In the genomic region with DNA sequence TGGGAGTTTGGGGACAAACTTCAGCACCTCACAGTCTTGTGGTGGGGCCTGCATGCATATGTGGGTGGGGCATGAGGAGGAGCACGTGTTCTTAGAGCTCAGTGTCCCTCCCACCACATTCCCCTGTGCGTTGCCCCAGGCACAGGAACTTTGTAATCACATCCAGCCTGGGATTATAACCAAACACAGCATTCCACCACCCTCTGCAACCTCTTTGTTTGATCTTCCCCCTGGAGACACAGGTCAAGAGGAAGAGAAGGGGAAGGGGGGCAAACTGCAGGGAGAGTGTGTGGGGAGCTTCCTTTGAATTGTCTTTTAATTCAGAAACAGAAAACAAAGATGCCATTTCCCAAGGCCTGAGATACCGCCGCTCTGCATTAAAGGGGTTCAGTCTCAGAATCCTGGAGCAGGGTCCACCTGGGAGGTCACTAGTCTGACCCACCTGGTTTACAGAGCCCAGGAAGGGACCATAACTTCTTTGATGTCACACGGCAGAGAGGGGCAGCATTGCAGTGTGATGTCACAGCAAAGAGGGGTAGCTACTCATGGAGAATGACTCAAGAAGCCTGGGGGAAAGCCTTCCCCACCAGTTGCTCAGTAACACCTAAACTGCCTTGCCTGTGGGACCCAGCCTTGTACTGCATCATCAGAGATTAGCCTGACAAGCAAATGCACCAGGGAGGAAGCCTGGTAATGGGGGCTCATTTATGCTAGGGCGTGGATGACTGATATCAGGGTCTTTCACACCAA, we compare ENCODE assay signal across 1 cellular context.
A peak's percentile ranks its signal among the peaks of the same experiment; 100 is the strongest.
TF ChIP-seq lines count a peak whose summit lies in the region.

No MANE protein-coding gene starts in this region.

TF ChIP-seq in HepG2, 621 proteins besides CTCF, POLR2A, EP300 and RAD21 (continued from another document and continues in another):
- peak; percentile 69 for TF ChIP-seq CEBPG (CRISPR knock-in tag; IDR thresholded peaks at IDR 0.05)
- TF ChIP-seq MTA3 (CRISPR knock-in tag; IDR thresholded peaks at IDR 0.05), result no peak
- TF ChIP-seq, protein P1, sequence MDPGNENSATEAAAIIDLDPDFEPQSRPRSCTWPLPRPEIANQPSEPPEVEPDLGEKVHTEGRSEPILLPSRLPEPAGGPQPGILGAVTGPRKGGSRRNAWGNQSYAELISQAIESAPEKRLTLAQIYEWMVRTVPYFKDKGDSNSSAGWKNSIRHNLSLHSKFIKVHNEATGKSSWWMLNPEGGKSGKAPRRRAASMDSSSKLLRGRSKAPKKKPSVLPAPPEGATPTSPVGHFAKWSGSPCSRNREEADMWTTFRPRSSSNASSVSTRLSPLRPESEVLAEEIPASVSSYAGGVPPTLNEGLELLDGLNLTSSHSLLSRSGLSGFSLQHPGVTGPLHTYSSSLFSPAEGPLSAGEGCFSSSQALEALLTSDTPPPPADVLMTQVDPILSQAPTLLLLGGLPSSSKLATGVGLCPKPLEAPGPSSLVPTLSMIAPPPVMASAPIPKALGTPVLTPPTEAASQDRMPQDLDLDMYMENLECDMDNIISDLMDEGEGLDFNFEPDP (CRISPR knock-in tag; conservative IDR thresholded peaks at IDR 0.05), result no peak
- no peak for TF ChIP-seq ZNF143 (CRISPR knock-in tag; IDR thresholded peaks at IDR 0.05)
- TF ChIP-seq SNRNP70 (IDR thresholded peaks at IDR 0.05; ENCODE audit: low read depth, low read length), result no peak
- no peak for TF ChIP-seq ZNF569 (CRISPR knock-in tag; IDR thresholded peaks at IDR 0.05; ENCODE audit: borderline replicate concordance)
- peak; percentile 32; the same call in 1 of the 2 replicates for TF ChIP-seq ERF (CRISPR knock-in tag; IDR thresholded peaks at IDR 0.05)
- TF ChIP-seq, protein P2, sequence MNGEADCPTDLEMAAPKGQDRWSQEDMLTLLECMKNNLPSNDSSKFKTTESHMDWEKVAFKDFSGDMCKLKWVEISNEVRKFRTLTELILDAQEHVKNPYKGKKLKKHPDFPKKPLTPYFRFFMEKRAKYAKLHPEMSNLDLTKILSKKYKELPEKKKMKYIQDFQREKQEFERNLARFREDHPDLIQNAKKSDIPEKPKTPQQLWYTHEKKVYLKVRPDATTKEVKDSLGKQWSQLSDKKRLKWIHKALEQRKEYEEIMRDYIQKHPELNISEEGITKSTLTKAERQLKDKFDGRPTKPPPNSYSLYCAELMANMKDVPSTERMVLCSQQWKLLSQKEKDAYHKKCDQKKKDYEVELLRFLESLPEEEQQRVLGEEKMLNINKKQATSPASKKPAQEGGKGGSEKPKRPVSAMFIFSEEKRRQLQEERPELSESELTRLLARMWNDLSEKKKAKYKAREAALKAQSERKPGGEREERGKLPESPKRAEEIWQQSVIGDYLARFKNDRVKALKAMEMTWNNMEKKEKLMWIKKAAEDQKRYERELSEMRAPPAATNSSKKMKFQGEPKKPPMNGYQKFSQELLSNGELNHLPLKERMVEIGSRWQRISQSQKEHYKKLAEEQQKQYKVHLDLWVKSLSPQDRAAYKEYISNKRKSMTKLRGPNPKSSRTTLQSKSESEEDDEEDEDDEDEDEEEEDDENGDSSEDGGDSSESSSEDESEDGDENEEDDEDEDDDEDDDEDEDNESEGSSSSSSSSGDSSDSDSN (CRISPR knock-in tag; IDR thresholded peaks at IDR 0.05), result peak; percentile 57; the same call in 1 of the 2 replicates
- peak; percentile 51 for TF ChIP-seq PITX1 (CRISPR knock-in tag; IDR thresholded peaks at IDR 0.05)
- TF ChIP-seq, protein P3, sequence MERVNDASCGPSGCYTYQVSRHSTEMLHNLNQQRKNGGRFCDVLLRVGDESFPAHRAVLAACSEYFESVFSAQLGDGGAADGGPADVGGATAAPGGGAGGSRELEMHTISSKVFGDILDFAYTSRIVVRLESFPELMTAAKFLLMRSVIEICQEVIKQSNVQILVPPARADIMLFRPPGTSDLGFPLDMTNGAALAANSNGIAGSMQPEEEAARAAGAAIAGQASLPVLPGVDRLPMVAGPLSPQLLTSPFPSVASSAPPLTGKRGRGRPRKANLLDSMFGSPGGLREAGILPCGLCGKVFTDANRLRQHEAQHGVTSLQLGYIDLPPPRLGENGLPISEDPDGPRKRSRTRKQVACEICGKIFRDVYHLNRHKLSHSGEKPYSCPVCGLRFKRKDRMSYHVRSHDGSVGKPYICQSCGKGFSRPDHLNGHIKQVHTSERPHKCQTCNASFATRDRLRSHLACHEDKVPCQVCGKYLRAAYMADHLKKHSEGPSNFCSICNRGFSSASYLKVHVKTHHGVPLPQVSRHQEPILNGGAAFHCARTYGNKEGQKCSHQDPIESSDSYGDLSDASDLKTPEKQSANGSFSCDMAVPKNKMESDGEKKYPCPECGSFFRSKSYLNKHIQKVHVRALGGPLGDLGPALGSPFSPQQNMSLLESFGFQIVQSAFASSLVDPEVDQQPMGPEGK (CRISPR knock-in tag; IDR thresholded peaks at IDR 0.05), result peak; percentile 97
- no peak for TF ChIP-seq MTF2 (CRISPR knock-in tag; IDR thresholded peaks at IDR 0.05; ENCODE audit: borderline replicate concordance)
- TF ChIP-seq RBAK (CRISPR knock-in tag; IDR thresholded peaks at IDR 0.05), result no peak
- TF ChIP-seq RBFOX2 (IDR thresholded peaks at IDR 0.05; ENCODE audit: low read depth, low read length), result peak; percentile 75; the same call in 1 of the 2 replicates
- TF ChIP-seq ZNF557 (CRISPR knock-in tag; IDR thresholded peaks at IDR 0.05), result no peak
- TF ChIP-seq PPARG (CRISPR knock-in tag; conservative IDR thresholded peaks at IDR 0.05), result peak; percentile 69; the same call in 1 of the 2 replicates
- no peak for TF ChIP-seq MBNL3 (CRISPR knock-in tag; conservative IDR thresholded peaks at IDR 0.05)
- TF ChIP-seq ZNF546 (CRISPR knock-in tag; conservative IDR thresholded peaks at IDR 0.05), result no peak
- TF ChIP-seq NFE2 (CRISPR knock-in tag; IDR thresholded peaks at IDR 0.05), result no peak
- TF ChIP-seq SATB2 (CRISPR knock-in tag; IDR thresholded peaks at IDR 0.05), result no peak
- TF ChIP-seq, protein P4, sequence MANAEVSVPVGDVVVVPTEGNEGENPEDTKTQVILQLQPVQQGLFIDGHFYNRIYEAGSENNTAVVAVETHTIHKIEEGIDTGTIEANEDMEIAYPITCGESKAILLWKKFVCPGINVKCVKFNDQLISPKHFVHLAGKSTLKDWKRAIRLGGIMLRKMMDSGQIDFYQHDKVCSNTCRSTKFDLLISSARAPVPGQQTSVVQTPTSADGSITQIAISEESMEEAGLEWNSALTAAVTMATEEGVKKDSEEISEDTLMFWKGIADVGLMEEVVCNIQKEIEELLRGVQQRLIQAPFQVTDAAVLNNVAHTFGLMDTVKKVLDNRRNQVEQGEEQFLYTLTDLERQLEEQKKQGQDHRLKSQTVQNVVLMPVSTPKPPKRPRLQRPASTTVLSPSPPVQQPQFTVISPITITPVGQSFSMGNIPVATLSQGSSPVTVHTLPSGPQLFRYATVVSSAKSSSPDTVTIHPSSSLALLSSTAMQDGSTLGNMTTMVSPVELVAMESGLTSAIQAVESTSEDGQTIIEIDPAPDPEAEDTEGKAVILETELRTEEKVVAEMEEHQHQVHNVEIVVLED (CRISPR knock-in tag; IDR thresholded peaks at IDR 0.05; ENCODE audit: borderline replicate concordance), result no peak; the same call in 1 of the 2 replicates
- TF ChIP-seq ZNF234 (CRISPR knock-in tag; conservative IDR thresholded peaks at IDR 0.05), result no peak
- TF ChIP-seq LCORL (IDR thresholded peaks at IDR 0.05), result no peak
- peak; percentile 89 for TF ChIP-seq LCORL (CRISPR knock-in tag; IDR thresholded peaks at IDR 0.05)
- TF ChIP-seq RFXANK (CRISPR knock-in tag; IDR thresholded peaks at IDR 0.05), result no peak
- no peak for TF ChIP-seq ZFP41 (CRISPR knock-in tag; IDR thresholded peaks at IDR 0.05; ENCODE audit: borderline replicate concordance)
- no peak for TF ChIP-seq RBM39 (IDR thresholded peaks at IDR 0.05; ENCODE audit: low read depth, low read length, poor library complexity, severe bottlenecking)
- no peak for TF ChIP-seq ATAD3A (CRISPR knock-in tag; IDR thresholded peaks at IDR 0.05)
- no peak for TF ChIP-seq EZH2 (conservative IDR thresholded peaks at IDR 0.05; ENCODE audit: low read depth, low read length)
- no peak for TF ChIP-seq SYNCRIP (IDR thresholded peaks at IDR 0.05; ENCODE audit: insufficient read depth, low read depth, low read length)
- TF ChIP-seq PRPF4 (IDR thresholded peaks at IDR 0.05; ENCODE audit: low read depth, low read length, poor library complexity, severe bottlenecking), result no peak
- no peak for TF ChIP-seq REXO4 (CRISPR knock-in tag; IDR thresholded peaks at IDR 0.05; ENCODE audit: borderline replicate concordance)
- 0 out of 2 replicates have a peak, but pooled peaks have one; percentile 52 for TF ChIP-seq PHF8 (CRISPR knock-in tag; IDR thresholded peaks at IDR 0.05)
- TF ChIP-seq ZFAT (CRISPR knock-in tag; conservative IDR thresholded peaks at IDR 0.05), result no peak
- no peak for TF ChIP-seq ZNF367 (CRISPR knock-in tag; IDR thresholded peaks at IDR 0.05; ENCODE audit: borderline replicate concordance)
- no peak for TF ChIP-seq MTF1 (CRISPR knock-in tag; IDR thresholded peaks at IDR 0.05)
- peak; percentile 19; the same call in 1 of the 2 replicates for TF ChIP-seq KDM4B (CRISPR knock-in tag; IDR thresholded peaks at IDR 0.05)
- 0 out of 2 replicates have a peak, but pooled peaks have one; percentile 38 for TF ChIP-seq ONECUT2 (CRISPR knock-in tag; IDR thresholded peaks at IDR 0.05)
- TF ChIP-seq ZNF350 (CRISPR knock-in tag; IDR thresholded peaks at IDR 0.05; ENCODE audit: borderline replicate concordance, low read depth), result peak; percentile 54
- no peak for TF ChIP-seq ZBTB1 (CRISPR knock-in tag; IDR thresholded peaks at IDR 0.05; ENCODE audit: borderline replicate concordance)
- TF ChIP-seq, protein P5, sequence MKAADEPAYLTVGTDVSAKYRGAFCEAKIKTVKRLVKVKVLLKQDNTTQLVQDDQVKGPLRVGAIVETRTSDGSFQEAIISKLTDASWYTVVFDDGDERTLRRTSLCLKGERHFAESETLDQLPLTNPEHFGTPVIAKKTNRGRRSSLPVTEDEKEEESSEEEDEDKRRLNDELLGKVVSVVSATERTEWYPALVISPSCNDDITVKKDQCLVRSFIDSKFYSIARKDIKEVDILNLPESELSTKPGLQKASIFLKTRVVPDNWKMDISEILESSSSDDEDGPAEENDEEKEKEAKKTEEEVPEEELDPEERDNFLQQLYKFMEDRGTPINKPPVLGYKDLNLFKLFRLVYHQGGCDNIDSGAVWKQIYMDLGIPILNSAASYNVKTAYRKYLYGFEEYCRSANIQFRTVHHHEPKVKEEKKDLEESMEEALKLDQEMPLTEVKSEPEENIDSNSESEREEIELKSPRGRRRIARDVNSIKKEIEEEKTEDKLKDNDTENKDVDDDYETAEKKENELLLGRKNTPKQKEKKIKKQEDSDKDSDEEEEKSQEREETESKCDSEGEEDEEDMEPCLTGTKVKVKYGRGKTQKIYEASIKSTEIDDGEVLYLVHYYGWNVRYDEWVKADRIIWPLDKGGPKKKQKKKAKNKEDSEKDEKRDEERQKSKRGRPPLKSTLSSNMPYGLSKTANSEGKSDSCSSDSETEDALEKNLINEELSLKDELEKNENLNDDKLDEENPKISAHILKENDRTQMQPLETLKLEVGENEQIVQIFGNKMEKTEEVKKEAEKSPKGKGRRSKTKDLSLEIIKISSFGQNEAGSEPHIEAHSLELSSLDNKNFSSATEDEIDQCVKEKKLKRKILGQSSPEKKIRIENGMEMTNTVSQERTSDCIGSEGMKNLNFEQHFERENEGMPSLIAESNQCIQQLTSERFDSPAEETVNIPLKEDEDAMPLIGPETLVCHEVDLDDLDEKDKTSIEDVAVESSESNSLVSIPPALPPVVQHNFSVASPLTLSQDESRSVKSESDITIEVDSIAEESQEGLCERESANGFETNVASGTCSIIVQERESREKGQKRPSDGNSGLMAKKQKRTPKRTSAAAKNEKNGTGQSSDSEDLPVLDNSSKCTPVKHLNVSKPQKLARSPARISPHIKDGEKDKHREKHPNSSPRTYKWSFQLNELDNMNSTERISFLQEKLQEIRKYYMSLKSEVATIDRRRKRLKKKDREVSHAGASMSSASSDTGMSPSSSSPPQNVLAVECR (CRISPR knock-in tag; IDR thresholded peaks at IDR 0.05; ENCODE audit: borderline replicate concordance), result peak; percentile 56; the same call in 1 of the 2 replicates
- TF ChIP-seq, protein P6, sequence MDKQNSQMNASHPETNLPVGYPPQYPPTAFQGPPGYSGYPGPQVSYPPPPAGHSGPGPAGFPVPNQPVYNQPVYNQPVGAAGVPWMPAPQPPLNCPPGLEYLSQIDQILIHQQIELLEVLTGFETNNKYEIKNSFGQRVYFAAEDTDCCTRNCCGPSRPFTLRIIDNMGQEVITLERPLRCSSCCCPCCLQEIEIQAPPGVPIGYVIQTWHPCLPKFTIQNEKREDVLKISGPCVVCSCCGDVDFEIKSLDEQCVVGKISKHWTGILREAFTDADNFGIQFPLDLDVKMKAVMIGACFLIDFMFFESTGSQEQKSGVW (CRISPR knock-in tag; IDR thresholded peaks at IDR 0.05; ENCODE audit: borderline replicate concordance), result no peak
- no peak for TF ChIP-seq ZNF776 (CRISPR knock-in tag; IDR thresholded peaks at IDR 0.05)
- no peak for TF ChIP-seq ZNF816 (CRISPR knock-in tag; IDR thresholded peaks at IDR 0.05; ENCODE audit: borderline replicate concordance)
- peak; percentile 52 for TF ChIP-seq HNF4G (IDR thresholded peaks at IDR 0.05; ENCODE audit: borderline replicate concordance, low read depth, low read length)
- TF ChIP-seq HNF4G (CRISPR knock-in tag; IDR thresholded peaks at IDR 0.05; ENCODE audit: borderline replicate concordance, low read depth), result peak; percentile 42; the same call in 1 of the 2 replicates
- no peak for TF ChIP-seq SP2 (CRISPR knock-in tag; IDR thresholded peaks at IDR 0.05)
- TF ChIP-seq, protein P7, sequence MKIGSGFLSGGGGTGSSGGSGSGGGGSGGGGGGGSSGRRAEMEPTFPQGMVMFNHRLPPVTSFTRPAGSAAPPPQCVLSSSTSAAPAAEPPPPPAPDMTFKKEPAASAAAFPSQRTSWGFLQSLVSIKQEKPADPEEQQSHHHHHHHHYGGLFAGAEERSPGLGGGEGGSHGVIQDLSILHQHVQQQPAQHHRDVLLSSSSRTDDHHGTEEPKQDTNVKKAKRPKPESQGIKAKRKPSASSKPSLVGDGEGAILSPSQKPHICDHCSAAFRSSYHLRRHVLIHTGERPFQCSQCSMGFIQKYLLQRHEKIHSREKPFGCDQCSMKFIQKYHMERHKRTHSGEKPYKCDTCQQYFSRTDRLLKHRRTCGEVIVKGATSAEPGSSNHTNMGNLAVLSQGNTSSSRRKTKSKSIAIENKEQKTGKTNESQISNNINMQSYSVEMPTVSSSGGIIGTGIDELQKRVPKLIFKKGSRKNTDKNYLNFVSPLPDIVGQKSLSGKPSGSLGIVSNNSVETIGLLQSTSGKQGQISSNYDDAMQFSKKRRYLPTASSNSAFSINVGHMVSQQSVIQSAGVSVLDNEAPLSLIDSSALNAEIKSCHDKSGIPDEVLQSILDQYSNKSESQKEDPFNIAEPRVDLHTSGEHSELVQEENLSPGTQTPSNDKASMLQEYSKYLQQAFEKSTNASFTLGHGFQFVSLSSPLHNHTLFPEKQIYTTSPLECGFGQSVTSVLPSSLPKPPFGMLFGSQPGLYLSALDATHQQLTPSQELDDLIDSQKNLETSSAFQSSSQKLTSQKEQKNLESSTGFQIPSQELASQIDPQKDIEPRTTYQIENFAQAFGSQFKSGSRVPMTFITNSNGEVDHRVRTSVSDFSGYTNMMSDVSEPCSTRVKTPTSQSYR (CRISPR knock-in tag; IDR thresholded peaks at IDR 0.05; ENCODE audit: borderline replicate concordance), result 0 out of 2 replicates have a peak, but pooled peaks have one; percentile 28
- 0 out of 2 replicates have a peak, but pooled peaks have one; percentile 49 for TF ChIP-seq ZMAT3 (CRISPR knock-in tag; conservative IDR thresholded peaks at IDR 0.05)
